In the genomic region with DNA sequence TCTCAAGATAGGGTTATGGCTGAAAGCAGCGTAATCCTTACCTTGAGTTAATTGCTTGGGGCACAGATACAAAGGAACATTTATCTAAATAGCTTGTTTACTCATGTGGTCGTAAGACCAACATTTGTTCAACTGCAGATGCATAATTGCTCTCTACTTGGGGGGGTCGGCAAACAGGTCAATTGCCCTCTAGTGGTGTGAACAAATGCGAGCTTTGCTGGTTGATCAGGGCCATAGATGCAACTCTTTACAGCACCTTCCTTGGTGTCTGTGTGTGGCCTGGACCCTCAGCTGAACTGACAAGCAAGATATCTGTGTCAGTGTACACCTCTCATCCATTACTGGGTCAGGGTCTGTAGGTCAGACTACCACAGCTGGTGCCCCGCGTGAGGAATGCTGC, we compare ENCODE assay signal across 3 cellular contexts.
TF ChIP-seq lines count a peak whose summit lies in the region.

No MANE protein-coding gene starts in this region.

TF ChIP-seq in SK-N-SH, 30 proteins besides CTCF, POLR2A, EP300 and RAD21:
- TF ChIP-seq TAF1 (IDR thresholded peaks at IDR 0.05; ENCODE audit: borderline replicate concordance, low read depth, low read length), result no peak
- TF ChIP-seq, protein P1, sequence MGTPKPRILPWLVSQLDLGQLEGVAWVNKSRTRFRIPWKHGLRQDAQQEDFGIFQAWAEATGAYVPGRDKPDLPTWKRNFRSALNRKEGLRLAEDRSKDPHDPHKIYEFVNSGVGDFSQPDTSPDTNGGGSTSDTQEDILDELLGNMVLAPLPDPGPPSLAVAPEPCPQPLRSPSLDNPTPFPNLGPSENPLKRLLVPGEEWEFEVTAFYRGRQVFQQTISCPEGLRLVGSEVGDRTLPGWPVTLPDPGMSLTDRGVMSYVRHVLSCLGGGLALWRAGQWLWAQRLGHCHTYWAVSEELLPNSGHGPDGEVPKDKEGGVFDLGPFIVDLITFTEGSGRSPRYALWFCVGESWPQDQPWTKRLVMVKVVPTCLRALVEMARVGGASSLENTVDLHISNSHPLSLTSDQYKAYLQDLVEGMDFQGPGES (IDR thresholded peaks at IDR 0.05; ENCODE audit: low read depth, low read length), result no peak
- TF ChIP-seq TCF12 (IDR thresholded peaks at IDR 0.05), result no peak
- no peak for TF ChIP-seq GATA2 (CRISPR knock-in tag; IDR thresholded peaks at IDR 0.05)
- no peak for TF ChIP-seq NRF1 (IDR thresholded peaks at IDR 0.05; ENCODE audit: low read depth, low read length)
- TF ChIP-seq FOXM1 (IDR thresholded peaks at IDR 0.05; ENCODE audit: low read depth), result no peak
- no peak for TF ChIP-seq REST (IDR thresholded peaks at IDR 0.05; ENCODE audit: low read depth, low read length)
- no peak for TF ChIP-seq SMC3 (IDR thresholded peaks at IDR 0.05; ENCODE audit: low read depth, low read length)

TF ChIP-seq in SK-N-SH treated with all-trans-retinoic acid at 6 μM for 48 hours, 23 proteins besides CTCF, POLR2A, EP300 and RAD21:
- TF ChIP-seq PPARA (CRISPR knock-in tag; IDR thresholded peaks at IDR 0.05; ENCODE audit: borderline replicate concordance) (no peak), TOX (CRISPR knock-in tag; IDR thresholded peaks at IDR 0.05; ENCODE audit: borderline replicate concordance) (no peak), CSDC2 (CRISPR knock-in tag; IDR thresholded peaks at IDR 0.05) (no peak), ZNF8 (CRISPR knock-in tag; IDR thresholded peaks at IDR 0.05) (no peak), ZC3H10 (CRISPR knock-in tag; IDR thresholded peaks at IDR 0.05) (no peak), TCF4 (CRISPR knock-in tag; IDR thresholded peaks at IDR 0.05; ENCODE audit: borderline replicate concordance) (no peak), ZNF70 (CRISPR knock-in tag; IDR thresholded peaks at IDR 0.05) (no peak), OSR1 (CRISPR knock-in tag; IDR thresholded peaks at IDR 0.05) (no peak), GLIS3 (CRISPR knock-in tag; IDR thresholded peaks at IDR 0.05) (no peak), ZNF565 (CRISPR knock-in tag; conservative IDR thresholded peaks at IDR 0.05; ENCODE audit: low read depth) (no peak), TSHZ2 (CRISPR knock-in tag; IDR thresholded peaks at IDR 0.05) (no peak), BACH2 (CRISPR knock-in tag; IDR thresholded peaks at IDR 0.05; ENCODE audit: borderline replicate concordance) (no peak), ISL1 (CRISPR knock-in tag; IDR thresholded peaks at IDR 0.05) (no peak), RARB (CRISPR knock-in tag; IDR thresholded peaks at IDR 0.05) (no peak), CREB5 (CRISPR knock-in tag; IDR thresholded peaks at IDR 0.05; ENCODE audit: low read depth) (no peak), ARNTL (CRISPR knock-in tag; IDR thresholded peaks at IDR 0.05; ENCODE audit: borderline replicate concordance, low read depth) (no peak), SNAI2 (CRISPR knock-in tag; IDR thresholded peaks at IDR 0.05) (no peak)
- TF ChIP-seq, protein P2, sequence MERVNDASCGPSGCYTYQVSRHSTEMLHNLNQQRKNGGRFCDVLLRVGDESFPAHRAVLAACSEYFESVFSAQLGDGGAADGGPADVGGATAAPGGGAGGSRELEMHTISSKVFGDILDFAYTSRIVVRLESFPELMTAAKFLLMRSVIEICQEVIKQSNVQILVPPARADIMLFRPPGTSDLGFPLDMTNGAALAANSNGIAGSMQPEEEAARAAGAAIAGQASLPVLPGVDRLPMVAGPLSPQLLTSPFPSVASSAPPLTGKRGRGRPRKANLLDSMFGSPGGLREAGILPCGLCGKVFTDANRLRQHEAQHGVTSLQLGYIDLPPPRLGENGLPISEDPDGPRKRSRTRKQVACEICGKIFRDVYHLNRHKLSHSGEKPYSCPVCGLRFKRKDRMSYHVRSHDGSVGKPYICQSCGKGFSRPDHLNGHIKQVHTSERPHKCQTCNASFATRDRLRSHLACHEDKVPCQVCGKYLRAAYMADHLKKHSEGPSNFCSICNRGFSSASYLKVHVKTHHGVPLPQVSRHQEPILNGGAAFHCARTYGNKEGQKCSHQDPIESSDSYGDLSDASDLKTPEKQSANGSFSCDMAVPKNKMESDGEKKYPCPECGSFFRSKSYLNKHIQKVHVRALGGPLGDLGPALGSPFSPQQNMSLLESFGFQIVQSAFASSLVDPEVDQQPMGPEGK (CRISPR knock-in tag; IDR thresholded peaks at IDR 0.05; ENCODE audit: borderline replicate concordance), result no peak
- TF ChIP-seq, protein P3, sequence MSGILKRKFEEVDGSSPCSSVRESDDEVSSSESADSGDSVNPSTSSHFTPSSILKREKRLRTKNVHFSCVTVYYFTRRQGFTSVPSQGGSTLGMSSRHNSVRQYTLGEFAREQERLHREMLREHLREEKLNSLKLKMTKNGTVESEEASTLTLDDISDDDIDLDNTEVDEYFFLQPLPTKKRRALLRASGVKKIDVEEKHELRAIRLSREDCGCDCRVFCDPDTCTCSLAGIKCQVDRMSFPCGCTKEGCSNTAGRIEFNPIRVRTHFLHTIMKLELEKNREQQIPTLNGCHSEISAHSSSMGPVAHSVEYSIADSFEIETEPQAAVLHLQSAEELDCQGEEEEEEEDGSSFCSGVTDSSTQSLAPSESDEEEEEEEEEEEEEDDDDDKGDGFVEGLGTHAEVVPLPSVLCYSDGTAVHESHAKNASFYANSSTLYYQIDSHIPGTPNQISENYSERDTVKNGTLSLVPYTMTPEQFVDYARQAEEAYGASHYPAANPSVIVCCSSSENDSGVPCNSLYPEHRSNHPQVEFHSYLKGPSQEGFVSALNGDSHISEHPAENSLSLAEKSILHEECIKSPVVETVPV (CRISPR knock-in tag; IDR thresholded peaks at IDR 0.05), result no peak

TF ChIP-seq in H1, 55 proteins besides CTCF, POLR2A, EP300 and RAD21:
- TF ChIP-seq YY1 (IDR thresholded peaks at IDR 0.05; ENCODE audit: low read depth, low read length), result no peak
- TF ChIP-seq CREB1 (IDR thresholded peaks at IDR 0.05), result no peak
